8 cellular contexts compared by ENCODE assay signal in genomic region chr6:104859225-104860146, GRCh38. TPM values are rescaled to one million over a fixed set of nuclear protein-coding genes. Genes with fewer than 3 reads are reported as not detected.
DNase-seq lines count a peak whose midpoint lies in the region; ATAC-seq, FAIRE-seq and TF ChIP-seq lines count a peak whose summit lies in the region.

HACE1 (minus strand) TSS chr6:104859919; CDS start chr6:104859642, 277 bp downstream.

- no peaks in the 10 kb centered on the region for H3K27me3 ChIP-seq in BLaER1 treated with 17β-estradiol and CSF1 and Interleukin-3, amounts not matched to agents 10 nM and 100 nM
- no peaks in the 10 kb centered on the region; a peak in 1 of 5 replicates for H3K27me3 ChIP-seq in HepG2 (ENCODE audit: control insufficient read depth in 1 of 2, insufficient read depth in 2 of 2, low read length in 2 of 2)

- DNase-seq in GM19239 (ENCODE audit: insufficient read length, low spot score): peak; percentile 86
- peak; percentile 76 to 88 for DNase-seq in NCI-H524 (lab: John Stamatoyannopoulos, UW)
- DNase-seq in activated CD4-positive, alpha-beta T cell treated with anti-CD3 and anti-CD28 coated beads, Interleukin-2, amount 10 ng/mL, durations not matched to agents 24 days and 14 days: peak; percentile 97
- DNase-seq in dedifferentiated amniotic fluid mesenchymal stem cell (ENCODE audit: extremely low spot score): peak; percentile 90
- peak; percentile 78 for DNase-seq in HepG2 (ENCODE audit: low spot score)
- DNase-seq in stimulated activated CD4-positive, alpha-beta T cell treated with anti-CD3 and anti-CD28 coated beads, Interleukin-4, amount 100 ng/mL, for 1 hour: peak; percentile 90

- peak within 1 kb of the TSS; percentile 90 for H3K27ac Mint-ChIP-seq in activated CD4-positive, alpha-beta T cell treated with anti-CD3 and anti-CD28 coated beads, Interleukin-2, amount 10 ng/mL, durations not matched to agents 24 days and 14 days

- H3K4me1 Mint-ChIP-seq in activated CD4-positive, alpha-beta T cell treated with anti-CD3 and anti-CD28 coated beads, Interleukin-2, amount 10 ng/mL, durations not matched to agents 24 days and 14 days: peaks cover 24% of the 10 kb centered on the region

- peak within 1 kb of the TSS; percentile 98 for H3K4me3 Mint-ChIP-seq in activated CD4-positive, alpha-beta T cell treated with anti-CD3 and anti-CD28 coated beads, Interleukin-2, amount 10 ng/mL, durations not matched to agents 24 days and 14 days

- peaks cover 0 to 15% (median 0%) of the 10 kb centered on the region in 11 experiments; a peak in 2 of 22 replicates for H4K20me1 ChIP-seq in BLaER1 treated with 17β-estradiol and CSF1 and Interleukin-3, amounts not matched to agents 10 nM and 100 nM
- no peaks in the 10 kb centered on the region for H4K20me1 ChIP-seq in HepG2 (ENCODE audit: insufficient read depth, low read length)

- H3K27me3 Mint-ChIP-seq in activated CD4-positive, alpha-beta T cell treated with anti-CD3 and anti-CD28 coated beads, Interleukin-2, amount 10 ng/mL, durations not matched to agents 24 days and 14 days: no peaks in the 10 kb centered on the region

- H3K4me1 ChIP-seq in BLaER1 treated with 17β-estradiol and CSF1 and Interleukin-3, amounts not matched to agents 10 nM and 100 nM: peaks cover 7 to 23% (median 12%) of the 10 kb centered on the region in 10 experiments
- peaks cover 18% of the 10 kb centered on the region for H3K4me1 ChIP-seq in HepG2 (ENCODE audit: insufficient read depth, low read length)

- peak within 1 kb of the TSS; percentile 79 to 96 (median 89) for H3K4me3 ChIP-seq in BLaER1 treated with 17β-estradiol and CSF1 and Interleukin-3, amounts not matched to agents 10 nM and 100 nM
- peak within 1 kb of the TSS; percentile 94 to 98 (median 95) for H3K4me3 ChIP-seq in HepG2 (replicated peaks in 1 of 3; ENCODE audit: insufficient read depth in 1 of 3, low read depth in 2 of 3, low read length in 3 of 3)

- intact Hi-C loops in activated CD4-positive, alpha-beta T cell treated with anti-CD3 and anti-CD28 coated beads, Interleukin-2, amount 10 ng/mL, durations not matched to agents 24 days and 14 days (cut with micrococcal nuclease): loop anchor here (1.0 to 10.0 kb wide), 4 partner anchors 70 to 543 kb away; partner anchors contain the start of gene PREP
- intact Hi-C loops in HepG2 (cut with micrococcal nuclease; ENCODE audit: unreplicated experiment): loop anchor here (2.0 kb wide), 1 partner anchor 71 kb away; no protein-coding TSS in a partner anchor

- CTCF ChIA-PET in HepG2 (lab: Yijun Ruan, JAX; ENCODE audit: low intra/inter-chr PET ratio, low total read pairs): no interaction called here

- no peaks in the 10 kb centered on the region for H3K9me3 ChIP-seq in BLaER1 treated with 17β-estradiol and CSF1 and Interleukin-3, amounts not matched to agents 10 nM and 100 nM (replicated peaks in 1 of 11)
- no peaks in the 10 kb centered on the region for H3K9me3 ChIP-seq in HepG2 (ENCODE audit: low read length)

- POLR2A ChIA-PET in HepG2 (lab: Yijun Ruan, JAX): interaction anchor here (0.9 to 1.3 kb wide), 2 partner anchors 80 to 98 kb away, joined by 3 to 7 read pairs; no protein-coding TSS in a partner anchor

- H3K9ac ChIP-seq in BLaER1 treated with 17β-estradiol and CSF1 and Interleukin-3, amounts not matched to agents 10 nM and 100 nM: peak within 1 kb of the TSS; percentile 80 to 91 (median 88)
- H3K9ac ChIP-seq in HepG2 (ENCODE audit: insufficient read depth, low read depth, low read length): peak within 1 kb of the TSS; percentile 74

- TF ChIP-seq RAD21 in HepG2 (CRISPR knock-in tag; IDR thresholded peaks at IDR 0.05): peak; percentile 61

- H3K79me2 ChIP-seq in HepG2 (ENCODE audit: insufficient read depth, low read length): peaks cover 9% of the 10 kb centered on the region

- TF ChIP-seq EP300 in HepG2 (IDR thresholded peaks at IDR 0.05; ENCODE audit: low read depth in 2 of 2, low read length in 2 of 2): no peak
- no peak for TF ChIP-seq EP300 in HepG2 (CRISPR knock-in tag; IDR thresholded peaks at IDR 0.05; ENCODE audit: borderline replicate concordance)

- peak; percentile 20 to 87; a peak in 2 of 4 replicates for TF ChIP-seq POLR2A in HepG2 (IDR thresholded peaks at IDR 0.05; ENCODE audit: insufficient read depth in 1 of 2, low read depth in 2 of 2, low read length in 2 of 2)

- BruUV-seq in HepG2 (replicated peaks; lab: Mats Ljungman, UMichigan): TSS peak; percentile 75

- no peaks in the 10 kb centered on the region for H3K9me3 Mint-ChIP-seq in activated CD4-positive, alpha-beta T cell treated with anti-CD3 and anti-CD28 coated beads, Interleukin-2, amount 10 ng/mL, durations not matched to agents 24 days and 14 days

- peak within 1 kb of the TSS; percentile 64 to 86 (median 79); a peak in 21 of 22 replicates for H3K27ac ChIP-seq in BLaER1 treated with 17β-estradiol and CSF1 and Interleukin-3, amounts not matched to agents 10 nM and 100 nM
- H3K27ac ChIP-seq in HepG2 (ENCODE audit: extremely low read length, insufficient read depth, low read length): peak within 1 kb of the TSS; percentile 61

- whole genome bisulfite sequencing in HepG2 (ENCODE audit: low lambda C conversion rate): 1% methylated on average over 28 of the region's 89 CpGs

- peak; percentile 34; the same call in 1 of the 2 replicates for TF ChIP-seq CTCF in HepG2 (CRISPR knock-in tag; IDR thresholded peaks at IDR 0.05)

- peak within 1 kb of the TSS; percentile 83 to 94 (median 88) for H3K4me2 ChIP-seq in BLaER1 treated with 17β-estradiol and CSF1 and Interleukin-3, amounts not matched to agents 10 nM and 100 nM
- H3K4me2 ChIP-seq in HepG2 (ENCODE audit: low read depth, low read length): peak within 1 kb of the TSS; percentile 77

- no peaks in the 10 kb centered on the region for H3K36me3 ChIP-seq in BLaER1 treated with 17β-estradiol and CSF1 and Interleukin-3, amounts not matched to agents 10 nM and 100 nM
- no peaks in the 10 kb centered on the region for H3K36me3 ChIP-seq in HepG2 (replicated peaks in 1 of 2; ENCODE audit: control insufficient read depth in 1 of 2, insufficient read depth in 2 of 2, low read length in 2 of 2)

- FAIRE-seq in GM19239 (lab: Jason Lieb, UNC) (peak; percentile 97), HepG2 (lab: Jason Lieb, UNC) (peak; percentile 46)

- peaks cover 2% of the 10 kb centered on the region for H3K36me3 Mint-ChIP-seq in activated CD4-positive, alpha-beta T cell treated with anti-CD3 and anti-CD28 coated beads, Interleukin-2, amount 10 ng/mL, durations not matched to agents 24 days and 14 days (ENCODE audit: low read depth)

- H2AFZ ChIP-seq in HepG2 (ENCODE audit: low read length): peak within 1 kb of the TSS; percentile 79

- peak; percentile 99 for ATAC-seq in HG03457 (IDR thresholded peaks at IDR 0.05; ENCODE audit: unreplicated experiment)
- peak; percentile 99 for ATAC-seq in HepG2

- in situ Hi-C loops in HepG2 (cut with HindIII; ENCODE audit: extremely low pct_ligation_motif_present, low pct_unique_long_range_greater_than_20kb): no loop called here

TF ChIP-seq in HepG2, 621 proteins besides CTCF, POLR2A, EP300 and RAD21 (continues in another document):
- TF ChIP-seq ARNT2 (CRISPR knock-in tag; IDR thresholded peaks at IDR 0.05; ENCODE audit: low read depth): peak; percentile 85; the same call in 1 of the 2 replicates

RNA-seq across cellular contexts. Expression of gene HACE1, which starts in this region (rescaled TPM):
- 18.6 and 21.3 TPM in 2 replicates for total RNA-seq in activated CD4-positive, alpha-beta T cell treated with anti-CD3 and anti-CD28 coated beads, Interleukin-2, amount 10 ng/mL, durations not matched to agents 24 days and 14 days
- total RNA-seq in HepG2 (2016; rRNA removed; fragmentation: Illumina TruSeq; extraction: Trizol): 11.4 and 16.0 TPM in 2 replicates
- total RNA-seq in HepG2 (2016; cell fraction: cytosol; rRNA removed; fragmentation: Illumina TruSeq; extraction: Trizol; ENCODE audit: low read depth): 8.1 and 8.6 TPM in 2 replicates
- 11.2 and 15.6 TPM in 2 replicates for total RNA-seq in HepG2 (2016; cell fraction: insoluble cytoplasmic fraction; rRNA removed; fragmentation: Illumina TruSeq; extraction: Trizol)
- total RNA-seq in HepG2 (2016; cell fraction: membrane; rRNA removed; fragmentation: Illumina TruSeq; extraction: Trizol): 7.1 and 8.1 TPM in 2 replicates
- total RNA-seq in HepG2 (2016; cell fraction: nucleus; rRNA removed; fragmentation: Illumina TruSeq; extraction: Trizol): 14.9 and 19.6 TPM in 2 replicates
- polyA plus RNA-seq in HepG2 (2011; rRNA removed): 5.9 and 8.9 TPM in 2 replicates
- 3.4 and 4.6 TPM in 2 replicates for polyA plus RNA-seq in HepG2 (2011; cell fraction: cytosol; rRNA removed)
- polyA plus RNA-seq in HepG2 (2011; cell fraction: nucleus; rRNA removed): 7.3 and 9.6 TPM in 2 replicates
- polyA plus RNA-seq in HepG2 (2012): 5.3 and 6.1 TPM in 2 replicates
- 0.32 and 0.58 TPM in 2 replicates for polyA plus RNA-seq in HepG2 (2016; cell fraction: cytosol; fragmentation: Illumina TruSeq; extraction: Trizol; ENCODE audit: low read depth)
- polyA plus RNA-seq in HepG2 (2016; cell fraction: insoluble cytoplasmic fraction; fragmentation: Illumina TruSeq; extraction: Trizol; ENCODE audit: low read depth): 8.8 and 10.3 TPM in 2 replicates
- polyA plus RNA-seq in HepG2 (2016; cell fraction: membrane; fragmentation: Illumina TruSeq; extraction: Trizol; ENCODE audit: low read depth): 2.4 and 2.5 TPM in 2 replicates
- polyA plus RNA-seq in HepG2 (2016; cell fraction: nucleus; fragmentation: Illumina TruSeq; extraction: Trizol; ENCODE audit: insufficient read depth, low read depth): 13.4 and 15.2 TPM in 2 replicates
- polyA minus RNA-seq in HepG2 (2011; rRNA and poly(A)+ RNA removed; ENCODE audit: low replicate concordance): 10.0 and 15.5 TPM in 2 replicates
- 8.4 and 10.0 TPM in 2 replicates for polyA minus RNA-seq in HepG2 (2011; cell fraction: cytosol; rRNA and poly(A)+ RNA removed)
- polyA minus RNA-seq in HepG2 (2011; cell fraction: nucleus; rRNA and poly(A)+ RNA removed): 36.7 and 37.9 TPM in 2 replicates

Comparison
In these comparisons a context has a peak if more than half of its experiments do, and no peak if none do; other contexts are left out.
1. Peak in every context shown above with its lines: DNase-seq, ATAC-seq, H3K4me3 ChIP-seq and H3K27ac ChIP-seq.